24 cellular contexts compared by ENCODE assay signal in the genomic region with DNA sequence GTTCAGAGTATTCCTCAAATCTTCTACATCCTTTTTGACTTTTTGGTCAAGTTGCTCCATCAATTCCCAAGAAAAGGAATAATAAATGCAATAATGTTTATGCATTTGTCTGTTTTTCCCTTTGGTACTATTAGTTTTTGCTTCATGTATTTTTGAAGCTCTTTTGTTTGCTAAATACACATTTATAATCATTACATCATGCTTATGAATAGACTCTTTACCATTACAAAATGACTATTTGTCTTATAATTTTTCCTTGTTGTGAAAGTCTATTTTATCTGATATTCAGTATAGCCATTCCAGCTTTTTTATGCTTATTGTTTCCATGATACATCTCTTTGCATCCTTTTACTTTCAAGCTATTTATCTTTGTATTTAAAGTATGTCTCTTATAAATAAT.
"Had no signal": no experiment of that assay in that cellular context is flagged by ENCODE, and none has a peak within 500 bp of the region (broad histone marks: within the 10 kb centered on the region; RNA-seq: fewer than 3 reads in every experiment).

No MANE protein-coding gene starts in this region.

- H3K4me3 ChIP-seq: colonic mucosa, dorsolateral prefrontal cortex, esophagus muscularis mucosa, heart right ventricle, left lung, lower lobe of right lung, mucosa of descending colon had no signal

- H3K27ac Mint-ChIP-seq: mesothelial cell of epicardium; naive thymus-derived CD8-positive, alpha-beta T cell had no signal

- H3K4me1 Mint-ChIP-seq: mesothelial cell of epicardium had no signal

- H3K4me3 Mint-ChIP-seq: mesothelial cell of epicardium; naive thymus-derived CD8-positive, alpha-beta T cell had no signal

- H3K27me3 Mint-ChIP-seq: naive B cell had no signal

- ATAC-seq: foreskin keratinocyte; heart right ventricle; left cardiac atrium; left lung; left ventricle myocardium superior; lower lobe of right lung; mucosa of descending colon; naive thymus-derived CD8-positive, alpha-beta T cell had no signal

- FAIRE-seq: endothelial cell of umbilical vein, frontal cortex, islet of Langerhans, keratinocyte had no signal

- H3K36me3 ChIP-seq: colonic mucosa, left lung, lower lobe of right lung had no signal

- H3K4me1 ChIP-seq: colonic mucosa, esophagus muscularis mucosa, foreskin keratinocyte, heart right ventricle, left lung, lower lobe of right lung had no signal

- DNase-seq: colonic mucosa; dermis blood vessel endothelial cell; dorsolateral prefrontal cortex; effector CD4-positive, alpha-beta T cell; effector memory CD4-positive, alpha-beta T cell; glutamatergic neuron; head of caudate nucleus; heart right ventricle; hippocampal formation; left cardiac atrium; left lung; left ventricle myocardium superior; lower lobe of right lung; mesenchymal stem cell; mucosa of descending colon; naive B cell; naive thymus-derived CD8-positive, alpha-beta T cell had no signal

- H3K27ac ChIP-seq: colonic mucosa, dorsolateral prefrontal cortex, esophagus muscularis mucosa, foreskin keratinocyte, heart right ventricle, left lung, lower lobe of right lung had no signal

- H3K9me3 ChIP-seq: colonic mucosa, esophagus muscularis mucosa, heart right ventricle, left lung, lower lobe of right lung, mucosa of descending colon had no signal
